8 cellular contexts compared by ENCODE assay signal in the genomic region with DNA sequence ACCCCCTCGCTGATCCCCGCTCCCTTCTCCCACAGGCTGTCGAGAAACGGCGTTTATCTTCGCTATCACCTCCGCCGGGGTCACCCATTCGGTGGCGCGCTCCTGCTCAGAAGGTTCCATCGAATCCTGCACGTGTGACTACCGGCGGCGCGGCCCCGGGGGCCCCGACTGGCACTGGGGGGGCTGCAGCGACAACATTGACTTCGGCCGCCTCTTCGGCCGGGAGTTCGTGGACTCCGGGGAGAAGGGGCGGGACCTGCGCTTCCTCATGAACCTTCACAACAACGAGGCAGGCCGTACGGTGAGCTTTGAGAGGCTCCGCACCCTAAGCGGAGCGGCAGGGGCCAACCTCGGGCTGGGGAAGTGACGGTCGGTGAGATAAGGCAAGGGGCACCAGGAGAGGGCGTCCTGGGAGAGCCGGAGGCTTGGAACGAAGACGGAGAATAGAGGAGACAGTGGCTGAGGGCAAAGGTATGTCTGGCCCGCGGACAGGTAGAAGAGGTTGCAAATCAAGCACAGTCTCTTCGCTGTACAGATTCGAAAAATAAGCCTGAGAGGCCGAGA. TPM values are rescaled to one million over a fixed set of nuclear protein-coding genes. Genes with fewer than 3 reads are reported as not detected.
DNase-seq lines count a peak whose midpoint lies in the region; TF ChIP-seq lines count a peak whose summit lies in the region.

No MANE protein-coding gene starts in this region.

- peaks cover 99% of the 10 kb centered on the region for H3K27me3 Mint-ChIP-seq in endodermal cell (ENCODE audit: insufficient read depth)

- in situ Hi-C loops in G401 (cut with HindIII; ENCODE audit: low sequenced_read_pairs), result no loop called here

- CTCF ChIA-PET in GM10248 (lab: Yijun Ruan, JAX), result interaction anchor here (1.4 to 16.4 kb wide), 7 partner anchors 6 to 128 kb away, joined by 3 to 417 read pairs (median 40); a partner anchor contains a TSS

- DNase-seq in GM10248 (ENCODE audit: extremely low spot score) (peak; percentile 47), Peyer's patch (peak; percentile 50 to 74 (median 72)), endodermal cell (peak; percentile 94), COR-L47 (lab: John Stamatoyannopoulos, UW) (no peak), AG08395 (ENCODE audit: low spot score) (no peak), G401 (ENCODE audit: low spot score) (no peak), NCI-H1694 (lab: John Stamatoyannopoulos, UW) (no peak)

- H3K4me3 ChIP-seq in Peyer's patch (peak overlapping the region; percentile 28 to 49 (median 46)), endodermal cell (ENCODE audit: low read length) (peak overlapping the region; percentile 71), parathyroid adenoma (ENCODE audit: low read depth, low read length) (peak overlapping the region; percentile 40)

- peak overlapping the region; percentile 51 for H3K4me2 ChIP-seq in parathyroid adenoma (ENCODE audit: low read length)

- POLR2A ChIA-PET in GM10248 (lab: Yijun Ruan, JAX), result interaction anchor here (1.0 to 1.4 kb wide), 2 partner anchors 19 to 115 kb away, joined by 4 read pairs; a partner anchor contains a TSS

- 2 to 3% methylated on average over 33 to 46 of the region's 46 CpGs for WGBS in endodermal cell (ENCODE audit: insufficient coverage in 1 of 2, insufficient read length in 1 of 2), 2 experiments

- TF ChIP-seq POLR2A in Peyer's patch (IDR thresholded peaks at IDR 0.05), result no peak

- H3K4me1 ChIP-seq in Peyer's patch (peaks cover 0 to 49% (median 28%) of the 10 kb centered on the region in 4 donors), endodermal cell (ENCODE audit: control insufficient read depth, insufficient read depth, low read length) (peaks cover 8% of the 10 kb centered on the region), parathyroid adenoma (peaks cover 23% of the 10 kb centered on the region)

- TF ChIP-seq CTCF in GM10248 (IDR thresholded peaks at IDR 0.05; ENCODE audit: control extremely low read depth, extremely low read depth, low read depth, missing control alignments), result no peak
- peak in 2 of 6 experiments; percentile 1 to 24 for TF ChIP-seq CTCF in Peyer's patch (IDR thresholded peaks at IDR 0.05)
- TF ChIP-seq CTCF in endodermal cell (conservative IDR thresholded peaks at IDR 0.05), result peak; percentile 60
- TF ChIP-seq CTCF in parathyroid adenoma (IDR thresholded peaks at IDR 0.05), result no peak

- H2AFZ ChIP-seq in parathyroid adenoma, result peak overlapping the region; percentile 43

- no peaks in the 10 kb centered on the region for H3K9me3 Mint-ChIP-seq in endodermal cell

- H3K4me1 Mint-ChIP-seq in endodermal cell, result peaks cover 19% of the 10 kb centered on the region

- peak overlapping the region in 2 of 4 donors; percentile 63 for H3K27ac ChIP-seq in Peyer's patch
- H3K27ac ChIP-seq in endodermal cell (ENCODE audit: low read depth, low read length), result no peak overlapping the region
- H3K27ac ChIP-seq in parathyroid adenoma, result no peak overlapping the region

- H3K36me3 ChIP-seq in Peyer's patch (no peaks in the 10 kb centered on the region), endodermal cell (ENCODE audit: control insufficient read depth, insufficient read depth, low read length) (no peaks in the 10 kb centered on the region), parathyroid adenoma (ENCODE audit: control insufficient read depth, insufficient read depth, low read length) (no peaks in the 10 kb centered on the region)

- H3K27ac Mint-ChIP-seq in endodermal cell, result no peak overlapping the region

- H3K36me3 Mint-ChIP-seq in endodermal cell (ENCODE audit: low read depth), result no peaks in the 10 kb centered on the region

- H3K27me3 ChIP-seq in Peyer's patch, result peaks cover 0 to 40% of the 10 kb centered on the region in 2 donors
- peaks cover 99% of the 10 kb centered on the region for H3K27me3 ChIP-seq in endodermal cell (ENCODE audit: control insufficient read depth, insufficient read depth, low read length, poor library complexity, severe bottlenecking)
- peaks cover 12% of the 10 kb centered on the region for H3K27me3 ChIP-seq in parathyroid adenoma (ENCODE audit: control insufficient read depth, insufficient read depth, low read length)

- H3K9me3 ChIP-seq in Peyer's patch (peaks cover 0 to 4% (median 0%) of the 10 kb centered on the region in 4 donors), endodermal cell (ENCODE audit: control insufficient read depth, low read length) (no peaks in the 10 kb centered on the region), parathyroid adenoma (ENCODE audit: control insufficient read depth, low read length) (no peaks in the 10 kb centered on the region)

- H3K4me3 Mint-ChIP-seq in endodermal cell, result peak overlapping the region; percentile 49

- no peaks in the 10 kb centered on the region for H3K79me2 ChIP-seq in parathyroid adenoma

- H3K9ac ChIP-seq in endodermal cell (ENCODE audit: extremely low read depth, low read length, poor library complexity, severe bottlenecking) (no peak overlapping the region), parathyroid adenoma (no peak overlapping the region)

RNA-seq across cellular contexts. Expression of a gene that starts 2.3 kb away (rescaled TPM):
- total RNA-seq in Peyer's patch (not detected), endodermal cell (not detected)
- polyA plus RNA-seq in endodermal cell (2013, experiment 1 of 2), result 31.2 TPM
- 22.4 TPM for polyA plus RNA-seq in endodermal cell (2013, experiment 2 of 2)
- not detected in 2 replicates for total RNA-seq in G401 (2014; rRNA removed; shearing (Covaris generic))

RNA-seq across cellular contexts. Expression of a gene that starts 8.9 kb away (rescaled TPM):
- total RNA-seq in Peyer's patch (1 to 10 TPM in 2 of 4 donors, under 1 TPM in 1, not detected in 1; 0.67 to 1.8 (median 1.7) TPM), endodermal cell (under 1 TPM; 0.20 to 0.29 TPM)
- polyA plus RNA-seq in endodermal cell (2013, experiment 1 of 2), result 10.8 TPM
- 7.3 TPM for polyA plus RNA-seq in endodermal cell (2013, experiment 2 of 2)
- total RNA-seq in G401 (2014; rRNA removed; shearing (Covaris generic)), result 3.9 and 10.1 TPM in 2 replicates

RNA-seq across cellular contexts. Expression of a gene that starts 18.7 kb away (rescaled TPM):
- under 1 TPM in 2 of 4 donors, not detected in 2; 0.27 to 0.28 TPM for total RNA-seq in Peyer's patch
- under 1 TPM; 0.31 to 0.33 TPM for total RNA-seq in endodermal cell
- 1.2 TPM for polyA plus RNA-seq in endodermal cell (2013, experiment 1 of 2)
- polyA plus RNA-seq in endodermal cell (2013, experiment 2 of 2), result 0.79 TPM
- 2.3 and 5.2 TPM in 2 replicates for total RNA-seq in G401 (2014; rRNA removed; shearing (Covaris generic))

RNA-seq across cellular contexts. Expression of a gene that starts 23.2 kb away (rescaled TPM):
- 100 to 1,000 TPM in 1 of 4 donors, 10 to 100 TPM in 3; 49.3 to 217 (median 63.5) TPM for total RNA-seq in Peyer's patch
- total RNA-seq in endodermal cell, result 100 to 1,000 TPM; 237 to 288 TPM
- polyA plus RNA-seq in endodermal cell (2013, experiment 1 of 2), result 112 TPM
- polyA plus RNA-seq in endodermal cell (2013, experiment 2 of 2), result 102 TPM
- 118 and 141 TPM in 2 replicates for total RNA-seq in G401 (2014; rRNA removed; shearing (Covaris generic))

RNA-seq across cellular contexts. Expression of a gene that starts 38.1 kb away (rescaled TPM):
- total RNA-seq in Peyer's patch, result 10 to 100 TPM; 34.1 to 42.2 (median 37.9) TPM
- 10 to 100 TPM; 27.6 to 38.1 TPM for total RNA-seq in endodermal cell
- 45.4 TPM for polyA plus RNA-seq in endodermal cell (2013, experiment 1 of 2)
- polyA plus RNA-seq in endodermal cell (2013, experiment 2 of 2), result 36.6 TPM
- 63.5 and 71.2 TPM in 2 replicates for total RNA-seq in G401 (2014; rRNA removed; shearing (Covaris generic))

Comparison
In these comparisons a context has a peak if more than half of its experiments do, and no peak if none do; other contexts are left out.
1. DNase-seq: peak in GM10248 (single experiment), Peyer's patch (3 of 3) and endodermal cell (single experiment); none in COR-L47 (single experiment), AG08395 (single experiment), G401 (single experiment) and NCI-H1694 (single experiment).
2. Peak in every context shown above with its lines, with median percentiles within 50 percentile points of each other: H3K4me3 ChIP-seq.